ENCODE assay signal across 1 cellular context in genomic region chr17:50079334-50080095, GRCh38.
A peak's percentile ranks its signal among the peaks of the same experiment; 100 is the strongest.
TF ChIP-seq lines count a peak whose summit lies in the region.

No MANE protein-coding gene starts in this region.

TF ChIP-seq in HepG2, 621 proteins besides CTCF, POLR2A, EP300 and RAD21 (continued from another document):
- TF ChIP-seq ZNF350 (CRISPR knock-in tag; IDR thresholded peaks at IDR 0.05; ENCODE audit: borderline replicate concordance, low read depth) (peak; percentile 45; the same call in 1 of the 2 replicates), GMEB1 (CRISPR knock-in tag; IDR thresholded peaks at IDR 0.05; ENCODE audit: borderline replicate concordance) (no peak), TARDBP (CRISPR knock-in tag; IDR thresholded peaks at IDR 0.05) (peak; percentile 74; the same call in 1 of the 2 replicates), MIER2 (CRISPR knock-in tag; IDR thresholded peaks at IDR 0.05) (0 out of 2 replicates have a peak, but pooled peaks have one; percentile 61), CENPT (CRISPR knock-in tag; IDR thresholded peaks at IDR 0.05; ENCODE audit: low read depth) (0 out of 2 replicates have a peak, but pooled peaks have one; percentile 65), ZNF343 (CRISPR knock-in tag; IDR thresholded peaks at IDR 0.05) (0 out of 2 replicates have a peak, but pooled peaks have one; percentile 56), HMGXB4 (CRISPR knock-in tag; IDR thresholded peaks at IDR 0.05; ENCODE audit: borderline replicate concordance in 1 of 2, low read depth in 1 of 2) (peak; percentile 97 to 98), RXRB (CRISPR knock-in tag; IDR thresholded peaks at IDR 0.05; ENCODE audit: borderline replicate concordance) (0 out of 2 replicates have a peak, but pooled peaks have one; percentile 22), GATAD2A (CRISPR knock-in tag; IDR thresholded peaks at IDR 0.05) (0 out of 2 replicates have a peak, but pooled peaks have one; percentile 22), LCORL (IDR thresholded peaks at IDR 0.05) (no peak), LCORL (CRISPR knock-in tag; IDR thresholded peaks at IDR 0.05) (0 out of 2 replicates have a peak, but pooled peaks have one; percentile 47), PITX1 (CRISPR knock-in tag; IDR thresholded peaks at IDR 0.05) (no peak; the same call in 1 of the 2 replicates), TBX3 (IDR thresholded peaks at IDR 0.05; ENCODE audit: borderline replicate concordance) (no peak), ZNF331 (CRISPR knock-in tag; IDR thresholded peaks at IDR 0.05) (peak; percentile 66; the same call in 1 of the 2 replicates), ZBTB7B (CRISPR knock-in tag; IDR thresholded peaks at IDR 0.05) (0 out of 2 replicates have a peak, but pooled peaks have one; percentile 41), ZNF780A (CRISPR knock-in tag; IDR thresholded peaks at IDR 0.05) (0 out of 2 replicates have a peak, but pooled peaks have one; percentile 48), PTBP1 (IDR thresholded peaks at IDR 0.05; ENCODE audit: low read depth, low read length, poor library complexity, severe bottlenecking) (peak; percentile 95), HNRNPLL (IDR thresholded peaks at IDR 0.05; ENCODE audit: low read depth, low read length, poor library complexity, severe bottlenecking) (peak; percentile 66), ZBTB33 (CRISPR knock-in tag; IDR thresholded peaks at IDR 0.05) (peak; percentile 93), TAF15 (IDR thresholded peaks at IDR 0.05; ENCODE audit: low read depth, low read length, poor library complexity, severe bottlenecking) (no peak), MAZ (IDR thresholded peaks at IDR 0.05; ENCODE audit: borderline replicate concordance, low read depth, low read length) (no peak), MAZ (CRISPR knock-in tag; IDR thresholded peaks at IDR 0.05; ENCODE audit: low read depth) (peak; percentile 51; the same call in 1 of the 2 replicates), PAWR (CRISPR knock-in tag; IDR thresholded peaks at IDR 0.05; ENCODE audit: borderline replicate concordance) (no peak), ZNF7 (CRISPR knock-in tag; IDR thresholded peaks at IDR 0.05) (0 out of 2 replicates have a peak, but pooled peaks have one; percentile 2), FOXP4 (CRISPR knock-in tag; IDR thresholded peaks at IDR 0.05) (peak; percentile 20; the same call in 1 of the 2 replicates), ADNP (CRISPR knock-in tag; IDR thresholded peaks at IDR 0.05) (peak; percentile 92), EHMT2 (IDR thresholded peaks at IDR 0.05; ENCODE audit: borderline replicate concordance, low read depth, low read length) (no peak)
- TF ChIP-seq, protein P1, sequence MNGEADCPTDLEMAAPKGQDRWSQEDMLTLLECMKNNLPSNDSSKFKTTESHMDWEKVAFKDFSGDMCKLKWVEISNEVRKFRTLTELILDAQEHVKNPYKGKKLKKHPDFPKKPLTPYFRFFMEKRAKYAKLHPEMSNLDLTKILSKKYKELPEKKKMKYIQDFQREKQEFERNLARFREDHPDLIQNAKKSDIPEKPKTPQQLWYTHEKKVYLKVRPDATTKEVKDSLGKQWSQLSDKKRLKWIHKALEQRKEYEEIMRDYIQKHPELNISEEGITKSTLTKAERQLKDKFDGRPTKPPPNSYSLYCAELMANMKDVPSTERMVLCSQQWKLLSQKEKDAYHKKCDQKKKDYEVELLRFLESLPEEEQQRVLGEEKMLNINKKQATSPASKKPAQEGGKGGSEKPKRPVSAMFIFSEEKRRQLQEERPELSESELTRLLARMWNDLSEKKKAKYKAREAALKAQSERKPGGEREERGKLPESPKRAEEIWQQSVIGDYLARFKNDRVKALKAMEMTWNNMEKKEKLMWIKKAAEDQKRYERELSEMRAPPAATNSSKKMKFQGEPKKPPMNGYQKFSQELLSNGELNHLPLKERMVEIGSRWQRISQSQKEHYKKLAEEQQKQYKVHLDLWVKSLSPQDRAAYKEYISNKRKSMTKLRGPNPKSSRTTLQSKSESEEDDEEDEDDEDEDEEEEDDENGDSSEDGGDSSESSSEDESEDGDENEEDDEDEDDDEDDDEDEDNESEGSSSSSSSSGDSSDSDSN (CRISPR knock-in tag; IDR thresholded peaks at IDR 0.05) = peak; percentile 38; the same call in 1 of the 2 replicates
- TF ChIP-seq, protein P2, sequence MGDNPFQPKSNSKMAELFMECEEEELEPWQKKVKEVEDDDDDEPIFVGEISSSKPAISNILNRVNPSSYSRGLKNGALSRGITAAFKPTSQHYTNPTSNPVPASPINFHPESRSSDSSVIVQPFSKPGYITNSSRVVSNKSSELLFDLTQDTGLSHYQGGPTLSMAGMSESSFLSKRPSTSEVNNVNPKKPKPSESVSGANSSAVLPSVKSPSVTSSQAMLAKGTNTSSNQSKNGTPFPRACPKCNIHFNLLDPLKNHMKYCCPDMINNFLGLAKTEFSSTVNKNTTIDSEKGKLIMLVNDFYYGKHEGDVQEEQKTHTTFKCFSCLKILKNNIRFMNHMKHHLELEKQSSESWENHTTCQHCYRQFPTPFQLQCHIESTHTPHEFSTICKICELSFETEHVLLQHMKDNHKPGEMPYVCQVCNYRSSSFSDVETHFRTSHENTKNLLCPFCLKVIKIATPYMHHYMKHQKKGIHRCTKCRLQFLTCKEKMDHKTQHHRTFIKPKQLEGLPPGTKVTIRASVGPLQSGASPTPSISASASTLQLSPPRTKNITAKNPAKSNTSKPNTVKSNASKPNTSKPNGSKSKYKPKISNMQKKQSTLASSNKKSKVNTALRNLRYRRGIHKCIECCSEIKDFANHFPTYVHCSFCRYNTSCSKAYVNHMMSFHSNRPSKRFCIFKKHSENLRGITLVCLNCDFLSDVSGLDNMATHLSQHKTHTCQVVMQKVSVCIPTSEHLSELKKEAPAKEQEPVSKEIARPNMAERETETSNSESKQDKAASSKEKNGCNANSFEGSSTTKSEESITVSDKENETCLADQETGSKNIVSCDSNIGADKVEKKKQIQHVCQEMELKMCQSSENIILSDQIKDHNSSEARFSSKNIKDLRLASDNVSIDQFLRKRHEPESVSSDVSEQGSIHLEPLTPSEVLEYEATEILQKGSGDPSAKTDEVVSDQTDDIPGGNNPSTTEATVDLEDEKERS (CRISPR knock-in tag; IDR thresholded peaks at IDR 0.05) = no peak
- TF ChIP-seq, protein P3, sequence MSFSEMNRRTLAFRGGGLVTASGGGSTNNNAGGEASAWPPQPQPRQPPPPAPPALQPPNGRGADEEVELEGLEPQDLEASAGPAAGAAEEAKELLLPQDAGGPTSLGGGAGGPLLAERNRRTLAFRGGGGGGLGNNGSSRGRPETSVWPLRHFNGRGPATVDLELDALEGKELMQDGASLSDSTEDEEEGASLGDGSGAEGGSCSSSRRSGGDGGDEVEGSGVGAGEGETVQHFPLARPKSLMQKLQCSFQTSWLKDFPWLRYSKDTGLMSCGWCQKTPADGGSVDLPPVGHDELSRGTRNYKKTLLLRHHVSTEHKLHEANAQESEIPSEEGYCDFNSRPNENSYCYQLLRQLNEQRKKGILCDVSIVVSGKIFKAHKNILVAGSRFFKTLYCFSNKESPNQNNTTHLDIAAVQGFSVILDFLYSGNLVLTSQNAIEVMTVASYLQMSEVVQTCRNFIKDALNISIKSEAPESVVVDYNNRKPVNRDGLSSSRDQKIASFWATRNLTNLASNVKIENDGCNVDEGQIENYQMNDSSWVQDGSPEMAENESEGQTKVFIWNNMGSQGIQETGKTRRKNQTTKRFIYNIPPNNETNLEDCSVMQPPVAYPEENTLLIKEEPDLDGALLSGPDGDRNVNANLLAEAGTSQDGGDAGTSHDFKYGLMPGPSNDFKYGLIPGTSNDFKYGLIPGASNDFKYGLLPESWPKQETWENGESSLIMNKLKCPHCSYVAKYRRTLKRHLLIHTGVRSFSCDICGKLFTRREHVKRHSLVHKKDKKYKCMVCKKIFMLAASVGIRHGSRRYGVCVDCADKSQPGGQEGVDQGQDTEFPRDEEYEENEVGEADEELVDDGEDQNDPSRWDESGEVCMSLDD (CRISPR knock-in tag; IDR thresholded peaks at IDR 0.05; ENCODE audit: borderline replicate concordance) = no peak
